ENCODE assay signal across 2 cellular contexts in genomic region chr10:13767721-13768178, GRCh38.
TF ChIP-seq lines count a peak whose summit lies in the region.

No MANE protein-coding gene starts in this region.

TF ChIP-seq in HepG2, 621 proteins besides CTCF, POLR2A, EP300 and RAD21:
- TF ChIP-seq ZBTB7B (CRISPR knock-in tag; IDR thresholded peaks at IDR 0.05) = no peak
- no peak for TF ChIP-seq RFXAP (CRISPR knock-in tag; IDR thresholded peaks at IDR 0.05; ENCODE audit: borderline replicate concordance)
- no peak for TF ChIP-seq ZNF773 (CRISPR knock-in tag; IDR thresholded peaks at IDR 0.05; ENCODE audit: borderline replicate concordance)
- no peak for TF ChIP-seq GMEB1 (CRISPR knock-in tag; IDR thresholded peaks at IDR 0.05; ENCODE audit: borderline replicate concordance)
- no peak for TF ChIP-seq FOXK2 (IDR thresholded peaks at IDR 0.05)
- TF ChIP-seq ZSCAN21 (CRISPR knock-in tag; IDR thresholded peaks at IDR 0.05; ENCODE audit: borderline replicate concordance) = no peak
- TF ChIP-seq ATF6 (CRISPR knock-in tag; conservative IDR thresholded peaks at IDR 0.05) = no peak
- TF ChIP-seq BHLHE40 (IDR thresholded peaks at IDR 0.05; ENCODE audit: low read length) = peak; percentile 36; the same call in 1 of the 2 replicates
- peak; percentile 75 for TF ChIP-seq TCF7 (IDR thresholded peaks at IDR 0.05; ENCODE audit: low read depth)
- peak; percentile 57 for TF ChIP-seq HNF1A (IDR thresholded peaks at IDR 0.05; ENCODE audit: low read depth)
- no peak for TF ChIP-seq HNF1A (CRISPR knock-in tag; IDR thresholded peaks at IDR 0.05; ENCODE audit: borderline replicate concordance)
- TF ChIP-seq MAX (IDR thresholded peaks at IDR 0.05) = peak; percentile 31; the same call in 1 of the 2 replicates
- TF ChIP-seq IKZF1 (IDR thresholded peaks at IDR 0.05) = no peak
- no peak for TF ChIP-seq ZBTB7A (CRISPR knock-in tag; IDR thresholded peaks at IDR 0.05)
- no peak for TF ChIP-seq GABPA (IDR thresholded peaks at IDR 0.05; ENCODE audit: low read depth, low read length)
- no peak for TF ChIP-seq GABPA (CRISPR knock-in tag; IDR thresholded peaks at IDR 0.05; ENCODE audit: low read depth)
- TF ChIP-seq TBX2 (CRISPR knock-in tag; IDR thresholded peaks at IDR 0.05; ENCODE audit: borderline replicate concordance) = 0 out of 2 replicates have a peak, but pooled peaks have one; percentile 23
- no peak for TF ChIP-seq CREB1 (IDR thresholded peaks at IDR 0.05)
- peak; percentile 39; the same call in 1 of the 2 replicates for TF ChIP-seq CREB1 (CRISPR knock-in tag; IDR thresholded peaks at IDR 0.05)
- no peak for TF ChIP-seq ZNF589 (CRISPR knock-in tag; conservative IDR thresholded peaks at IDR 0.05)
- no peak for TF ChIP-seq ZNF605 (CRISPR knock-in tag; IDR thresholded peaks at IDR 0.05)
- TF ChIP-seq SOX5 (CRISPR knock-in tag; IDR thresholded peaks at IDR 0.05; ENCODE audit: borderline replicate concordance) = peak; percentile 35; the same call in 1 of the 2 replicates
- no peak for TF ChIP-seq ARNT2 (CRISPR knock-in tag; IDR thresholded peaks at IDR 0.05; ENCODE audit: low read depth)
- no peak for TF ChIP-seq ONECUT2 (CRISPR knock-in tag; IDR thresholded peaks at IDR 0.05)
TF ChIP-seq in HepG2: peak in this region for 7.

TF ChIP-seq in GM12878, 131 proteins besides CTCF, POLR2A, EP300 and RAD21:
- TF ChIP-seq BHLHE40 (IDR thresholded peaks at IDR 0.05; ENCODE audit: borderline replicate concordance in 1 of 2, low read depth in 2 of 2, low read length in 1 of 2) (peak in 1 of 2 experiments; percentile 11; a peak in 1 of 4 replicates), RBBP5 (conservative IDR thresholded peaks at IDR 0.05) (no peak), HDGF (IDR thresholded peaks at IDR 0.05) (0 out of 2 replicates have a peak, but pooled peaks have one; percentile 30), JUND (IDR thresholded peaks at IDR 0.05; ENCODE audit: low read depth, low read length) (no peak), MYB (IDR thresholded peaks at IDR 0.05; ENCODE audit: borderline replicate concordance, low read depth, low read length) (no peak), IKZF1 (conservative IDR thresholded peaks at IDR 0.05) (0 out of 2 replicates have a peak, but pooled peaks have one; percentile 28), CBFB (IDR thresholded peaks at IDR 0.05; ENCODE audit: low read depth) (no peak), IRF3 (IDR thresholded peaks at IDR 0.05) (no peak), NFIC (IDR thresholded peaks at IDR 0.05; ENCODE audit: low read depth, low read length) (no peak), MLLT1 (IDR thresholded peaks at IDR 0.05) (0 out of 2 replicates have a peak, but pooled peaks have one; percentile 20), POLR2AphosphoS2 (IDR thresholded peaks at IDR 0.05; ENCODE audit: low read depth, low read length) (no peak), ETV6 (conservative IDR thresholded peaks at IDR 0.05 in 1 of 2, IDR thresholded peaks at IDR 0.05 in 1 of 2; ENCODE audit: borderline replicate concordance in 1 of 2, low read depth in 1 of 2) (no peak), MXI1 (IDR thresholded peaks at IDR 0.05; ENCODE audit: low read depth, low read length) (no peak), ZNF274 (IDR thresholded peaks at IDR 0.05; ENCODE audit: insufficient read depth, insufficient read length) (no peak), FOXM1 (IDR thresholded peaks at IDR 0.05; ENCODE audit: low read depth, low read length) (no peak), RCOR1 (conservative IDR thresholded peaks at IDR 0.05; ENCODE audit: low read depth, low read length) (no peak), GABPA (IDR thresholded peaks at IDR 0.05; ENCODE audit: low read depth) (no peak), USF1 (IDR thresholded peaks at IDR 0.05; ENCODE audit: borderline replicate concordance, extremely low read length, insufficient read depth, low read depth, low read length) (no peak), STAT3 (IDR thresholded peaks at IDR 0.05; ENCODE audit: low read depth, low read length) (no peak), TCF7 (IDR thresholded peaks at IDR 0.05; ENCODE audit: borderline replicate concordance) (no peak), ZNF217 (IDR thresholded peaks at IDR 0.05) (no peak), MAX (IDR thresholded peaks at IDR 0.05; ENCODE audit: low read depth, low read length) (no peak), CBX3 (IDR thresholded peaks at IDR 0.05; ENCODE audit: borderline replicate concordance, low read depth) (no peak), ESRRA (IDR thresholded peaks at IDR 0.05; ENCODE audit: low read length) (no peak)
